In genomic region chr5:158050401-158050800, GRCh38 we compare ENCODE assay signal across 18 cellular contexts.
"Had no signal": no experiment of that assay in that cellular context is flagged by ENCODE, and none has a peak within 500 bp of the region (broad histone marks: within the 10 kb centered on the region; RNA-seq: fewer than 3 reads in every experiment).

No MANE protein-coding gene starts in this region.

- H3K27me3 ChIP-seq: adrenal gland, foreskin keratinocyte, sigmoid colon, transverse colon had no signal

- H3K36me3 Mint-ChIP-seq: activated naive CD4-positive, alpha-beta T cell treated with anti-CD3 and anti-CD28 coated beads, Interleukin-2, amount 10 ng/mL, durations not matched to agents 7 days and 5 days; brain had no signal

- H3K9me3 Mint-ChIP-seq: activated B cell treated with CpG ODN at 0.5 μM for 24 hours; activated naive CD4-positive, alpha-beta T cell treated with anti-CD3 and anti-CD28 coated beads, Interleukin-2, amount 10 ng/mL, durations not matched to agents 7 days and 5 days; activated T-helper 17 cell treated with anti-CD3 and anti-CD28 coated beads, Interleukin-2, amount 50 U/mL, for 72 hours; endodermal cell; nephron progenitor cell; T-helper 1 cell treated with Interleukin-12 subunit alpha and Interleukin-12 subunit beta and Interleukin-4 antibody, amounts not matched to agents 30 μg/mL and 1 μg/mL, for 36 hours had no signal

- H3K36me3 ChIP-seq: adrenal gland, sigmoid colon, transverse colon had no signal

- H3K4me1 Mint-ChIP-seq: activated B cell treated with CpG ODN at 0.5 μM for 24 hours; activated naive CD4-positive, alpha-beta T cell treated with anti-CD3 and anti-CD28 coated beads, Interleukin-2, amount 10 ng/mL, durations not matched to agents 7 days and 5 days; activated T-helper 17 cell treated with anti-CD3 and anti-CD28 coated beads, Interleukin-2, amount 50 U/mL, for 72 hours had no signal

- H3K27ac ChIP-seq: adrenal gland, foreskin keratinocyte, sigmoid colon, transverse colon had no signal

- H3K4me3 ChIP-seq: adrenal gland, sigmoid colon, transverse colon had no signal

- ATAC-seq: activated T-helper 17 cell treated with anti-CD3 and anti-CD28 coated beads, Interleukin-2, amount 50 U/mL, for 72 hours; foreskin keratinocyte had no signal

- DNase-seq: activated B cell treated with CpG ODN at 0.5 μM for 24 hours; activated CD4-positive, alpha-beta T cell treated with anti-CD3 and anti-CD28 coated beads, Interleukin-2, amount 50 U/mL, for 1 hour; activated naive CD4-positive, alpha-beta T cell treated with anti-CD3 and anti-CD28 coated beads, Interleukin-2, amount 10 ng/mL, durations not matched to agents 7 days and 5 days; activated T-cell treated with anti-CD3 and anti-CD28 coated beads for 4 hours; endodermal cell; head of caudate nucleus; kidney; nephron progenitor cell; sigmoid colon; stimulated activated CD4-positive, alpha-beta T cell treated with anti-CD3 and anti-CD28 coated beads, Interleukin-12 subunit alpha, Interleukin-12 subunit beta, amount 100 ng/mL, for 4 hours; stimulated activated naive CD4-positive, alpha-beta T cell; substantia nigra; transverse colon had no signal

- H3K9me3 ChIP-seq: adrenal gland, sigmoid colon, transverse colon had no signal

- H3K27ac Mint-ChIP-seq: activated B cell treated with CpG ODN at 0.5 μM for 24 hours; activated naive CD4-positive, alpha-beta T cell treated with anti-CD3 and anti-CD28 coated beads, Interleukin-2, amount 10 ng/mL, durations not matched to agents 7 days and 5 days; activated T-helper 17 cell treated with anti-CD3 and anti-CD28 coated beads, Interleukin-2, amount 50 U/mL, for 72 hours; brain; endodermal cell; nephron progenitor cell; T-helper 1 cell treated with Interleukin-12 subunit alpha and Interleukin-12 subunit beta and Interleukin-4 antibody, amounts not matched to agents 30 μg/mL and 1 μg/mL, for 36 hours had no signal

- H3K4me3 Mint-ChIP-seq: activated B cell treated with CpG ODN at 0.5 μM for 24 hours; activated naive CD4-positive, alpha-beta T cell treated with anti-CD3 and anti-CD28 coated beads, Interleukin-2, amount 10 ng/mL, durations not matched to agents 7 days and 5 days; activated T-helper 17 cell treated with anti-CD3 and anti-CD28 coated beads, Interleukin-2, amount 50 U/mL, for 72 hours; brain; endodermal cell; nephron progenitor cell; T-helper 1 cell treated with Interleukin-12 subunit alpha and Interleukin-12 subunit beta and Interleukin-4 antibody, amounts not matched to agents 30 μg/mL and 1 μg/mL, for 36 hours had no signal
